In genomic region chrX:2497961-2498780, GRCh38 we compare ENCODE assay signal across 7 cellular contexts. TPM values are rescaled to one million over a fixed set of nuclear protein-coding genes. Genes with fewer than 3 reads are reported as not detected.
DNase-seq lines count a peak whose midpoint lies in the region; ATAC-seq and TF ChIP-seq lines count a peak whose summit lies in the region.

No MANE protein-coding gene starts in this region.

- H3K36me3 ChIP-seq in brain microvascular endothelial cell (replicated peaks), result peaks cover 6% of the 10 kb centered on the region
- peaks cover 5% of the 10 kb centered on the region for H3K36me3 ChIP-seq in suprapubic skin

- H3K4me3 ChIP-seq in brain microvascular endothelial cell (ENCODE audit: low read depth, low read length), result peak overlapping the region; percentile 72
- H3K4me3 ChIP-seq in suprapubic skin, result peak overlapping the region; percentile 78

- DNase-seq in HuH-7 (ENCODE audit: low spot score) (peak; percentile 61), brain microvascular endothelial cell (no peak), kidney tubule cell (ENCODE audit: low spot score) (peak; percentile 44), suprapubic skin (ENCODE audit: low spot score in 2 of 2) (no peak), NCI-H2029 (lab: John Stamatoyannopoulos, UW) (no peak)

- ATAC-seq in HG02642 (IDR thresholded peaks at IDR 0.05; ENCODE audit: poor library complexity, unreplicated experiment) (no peak), GM18520 (IDR thresholded peaks at IDR 0.05; ENCODE audit: unreplicated experiment) (no peak)

- peaks cover 42% of the 10 kb centered on the region for H3K4me1 ChIP-seq in suprapubic skin

- in situ Hi-C loops in brain microvascular endothelial cell (cut with HindIII; ENCODE audit: low pct_ligation_motif_present, low sequenced_read_pairs), result no loop called here

- TF ChIP-seq POLR2A in suprapubic skin (IDR thresholded peaks at IDR 0.05), result no peak

- H3K27ac ChIP-seq in brain microvascular endothelial cell (peak overlapping the region; percentile 34), suprapubic skin (peak overlapping the region; percentile 91)

- TF ChIP-seq EP300 in suprapubic skin (IDR thresholded peaks at IDR 0.05), result no peak

- no peaks in the 10 kb centered on the region for H3K27me3 ChIP-seq in brain microvascular endothelial cell (replicated peaks)
- H3K27me3 ChIP-seq in suprapubic skin, result no peaks in the 10 kb centered on the region

- TF ChIP-seq CTCF in brain microvascular endothelial cell (IDR thresholded peaks at IDR 0.05; ENCODE audit: low read depth, low read length, missing control alignments) (no peak), suprapubic skin (IDR thresholded peaks at IDR 0.05) (no peak)

- 52% methylated on average over 11 of the region's 11 CpGs for WGBS in suprapubic skin

- no peaks in the 10 kb centered on the region for H3K9me3 ChIP-seq in suprapubic skin

RNA-seq across cellular contexts. Expression of gene DHRSX, which starts 2.6 kb away (rescaled TPM):
- 10 to 100 TPM in 3 of 4 donors, 1 to 10 TPM in 1; 8.2 to 35.7 (median 16.1) TPM for total RNA-seq in suprapubic skin

RNA-seq across cellular contexts. Expression of gene ZBED1, which starts 2.6 kb away (rescaled TPM):
- total RNA-seq in suprapubic skin, result 10 to 100 TPM; 41.5 to 67.3 (median 55.1) TPM

Comparison
In these comparisons a context has a peak if more than half of its experiments do, and no peak if none do; other contexts are left out.
1. DNase-seq: peak in HuH-7 (single experiment) and kidney tubule cell (single experiment); none in brain microvascular endothelial cell (single experiment), suprapubic skin (0 of 2) and NCI-H2029 (single experiment).